In genomic region chr1:207335695-207336363, GRCh38 we compare ENCODE assay signal across 8 cellular contexts. TPM values are rescaled to one million over a fixed set of nuclear protein-coding genes. Genes with fewer than 3 reads are reported as not detected.
DNase-seq lines count a peak whose midpoint lies in the region; ATAC-seq and TF ChIP-seq lines count a peak whose summit lies in the region.

No MANE protein-coding gene starts in this region.

- no peak overlapping the region for H2BK5ac ChIP-seq in H9 (ENCODE audit: insufficient read length, low read length)

- no peak overlapping the region for H3K4ac ChIP-seq in H9 (ENCODE audit: low read depth, low read length)

- CTCF ChIA-PET in PC-3 (lab: Charles Lee) = interaction anchor here (1.2 kb wide), 1 partner anchor 69 kb away, joined by 5 read pairs; no protein-coding TSS in a partner anchor

- H3K4me2 ChIP-seq in PC-3 (ENCODE audit: low read length) (peak overlapping the region; percentile 43; the same call in 1 of the 2 replicates), H9 (ENCODE audit: insufficient read depth, insufficient read length, low read length) (no peak overlapping the region)

- H3K27ac ChIP-seq in right atrium auricular region (peak overlapping the region in 1 of 2 donors; percentile 30), PC-3 (ENCODE audit: low read length) (peak overlapping the region; percentile 74), H9 (ENCODE audit: insufficient read length, low read depth, low read length) (no peak overlapping the region)

- no peak overlapping the region for H3K23ac ChIP-seq in H9 (ENCODE audit: insufficient read length, low read depth, low read length)

- no peaks in the 10 kb centered on the region for H3K4me1 Mint-ChIP-seq in H9

- no peak overlapping the region for H2BK12ac ChIP-seq in H9 (ENCODE audit: insufficient read length, low read depth, low read length)

- DNase-seq in Right ventricle myocardium inferior (ENCODE audit: missing footprints) = no peak
- no peak for DNase-seq in right atrium auricular region (ENCODE audit: low spot score)
- DNase-seq in PC-3 = no peak
- DNase-seq in left ventricle myocardium superior = no peak
- DNase-seq in occipital lobe (lab: John Stamatoyannopoulos, UW) = no peak
- DNase-seq in T1000 (lab: John Stamatoyannopoulos, UW) = no peak
- DNase-seq in H9 = no peak

- H3K27ac Mint-ChIP-seq in H9 = 0 out of 7 replicates have a peak overlapping the region, but pooled peaks of 1 of the 3 experiments have one; percentile 16

- no peaks in the 10 kb centered on the region for H3K9me2 ChIP-seq in PC-3 (replicated peaks; ENCODE audit: low read length)

- no peak overlapping the region for H2BK15ac ChIP-seq in H9 (ENCODE audit: low read depth, low read length)

- no peaks in the 10 kb centered on the region for H3K23me2 ChIP-seq in H9 (ENCODE audit: insufficient read length, low read depth, low read length, poor library complexity, severe bottlenecking)

- H2BK120ac ChIP-seq in H9 (ENCODE audit: low read depth, low read length, poor library complexity, severe bottlenecking) = no peak overlapping the region

- ATAC-seq in Right ventricle myocardium inferior (peak; percentile 56), HG02884 (IDR thresholded peaks at IDR 0.05; ENCODE audit: unreplicated experiment) (peak; percentile 50), PC-3 (0 out of 2 replicates have a peak, but pooled peaks have one; percentile 5), left ventricle myocardium superior (peak; percentile 66)

- H3K4me3 ChIP-seq in right atrium auricular region (no peak overlapping the region), PC-3 (ENCODE audit: low read length) (no peak overlapping the region)

- intact Hi-C loops in Right ventricle myocardium inferior (cut with DNase I) = no loop called here
- intact Hi-C loops in PC-3 (cut with micrococcal nuclease) = loop anchor here (2.0 to 10.0 kb wide), 2 partner anchors 31 to 419 kb away; partner anchors contain the start of gene CD46
- intact Hi-C loops in left ventricle myocardium superior (cut with micrococcal nuclease) = no loop called here

- no peaks in the 10 kb centered on the region for H3K4me1 ChIP-seq in right atrium auricular region
- peaks cover 21% of the 10 kb centered on the region for H3K4me1 ChIP-seq in PC-3 (ENCODE audit: insufficient read depth, low read length)
- no peaks in the 10 kb centered on the region for H3K4me1 ChIP-seq in H9 (ENCODE audit: insufficient read depth, low read length)

- H3K4me3 Mint-ChIP-seq in H9 = no peak overlapping the region

- H2AFZ ChIP-seq in PC-3 (ENCODE audit: low read length) (no peak overlapping the region), H9 (ENCODE audit: low read length) (no peak overlapping the region)

- H4K20me1 ChIP-seq in PC-3 (ENCODE audit: low read length) (no peaks in the 10 kb centered on the region), H9 (ENCODE audit: control insufficient read depth, insufficient read depth, insufficient read length) (no peaks in the 10 kb centered on the region)

- WGBS in H9 (ENCODE audit: extremely low coverage, insufficient read length, low lambda C conversion rate) = no CpG with 5 or more reads among the region's 6 CpGs

- H2AK5ac ChIP-seq in H9 (ENCODE audit: insufficient read length, low read length) = no peak overlapping the region

- no peak overlapping the region for H3K14ac ChIP-seq in H9 (ENCODE audit: insufficient read depth, low read length)

- H3K36me3 ChIP-seq in right atrium auricular region (peaks cover 50% of the 10 kb centered on the region), PC-3 (ENCODE audit: low read depth, low read length) (peaks cover 50% of the 10 kb centered on the region)

- H3K79me1 ChIP-seq in H9 (ENCODE audit: insufficient read depth, low read depth, low read length, poor library complexity, severe bottlenecking) = no peaks in the 10 kb centered on the region

- H3K36me3 Mint-ChIP-seq in H9 (ENCODE audit: insufficient read depth in 1 of 3, low read depth in 3 of 3) = peaks cover 14 to 47% (median 28%) of the 10 kb centered on the region in 3 experiments; a peak in 6 of 7 replicates

- H4K91ac ChIP-seq in H9 (ENCODE audit: insufficient read length, low read depth, low read length) = no peak overlapping the region

- no peak overlapping the region for H3K56ac ChIP-seq in H9 (ENCODE audit: insufficient read length, low read depth, low read length)

- H3K9me3 Mint-ChIP-seq in H9 = no peaks in the 10 kb centered on the region

- H3T11ph ChIP-seq in H9 (ENCODE audit: low read length) = no peak overlapping the region

- no peaks in the 10 kb centered on the region for H3K27me3 ChIP-seq in right atrium auricular region
- H3K27me3 ChIP-seq in PC-3 (ENCODE audit: low read length) = no peaks in the 10 kb centered on the region
- no peaks in the 10 kb centered on the region for H3K27me3 ChIP-seq in H9 (ENCODE audit: insufficient read depth, low read length)

- no peak overlapping the region for H4K8ac ChIP-seq in H9 (replicated peaks; ENCODE audit: insufficient read length, low read depth, low read length)

- H2BK20ac ChIP-seq in H9 (ENCODE audit: low read depth, low read length, poor library complexity, severe bottlenecking) = no peak overlapping the region

- no peak for TF ChIP-seq CTCF in right atrium auricular region (IDR thresholded peaks at IDR 0.05)
- peak; percentile 10; the same call in 1 of the 2 replicates for TF ChIP-seq CTCF in PC-3 (conservative IDR thresholded peaks at IDR 0.05; ENCODE audit: low read depth, low read length)
- TF ChIP-seq CTCF in H9 (conservative IDR thresholded peaks at IDR 0.05) = no peak

- H3F3A ChIP-seq in PC-3 (ENCODE audit: low read length, unreplicated experiment) = no peaks in the 10 kb centered on the region

- no peaks in the 10 kb centered on the region for H3K27me3 Mint-ChIP-seq in H9 (ENCODE audit: low read depth)

- POLR2A ChIA-PET in PC-3 (lab: Charles Lee; ENCODE audit: unreplicated experiment) = interaction anchor here (0.5 to 1.5 kb wide), 2 partner anchors 15 kb away, joined by 6 to 11 read pairs; partner anchors contain the start of gene CD55

- H3K9me3 ChIP-seq in right atrium auricular region (peaks cover 0 to 12% of the 10 kb centered on the region in 2 donors), PC-3 (ENCODE audit: low read length) (no peaks in the 10 kb centered on the region), H9 (ENCODE audit: control insufficient read depth, low read depth, low read length) (no peaks in the 10 kb centered on the region)

- H4K5ac ChIP-seq in H9 (ENCODE audit: insufficient read length, low read depth, low read length) = no peak overlapping the region

- H3K18ac ChIP-seq in H9 (ENCODE audit: insufficient read length, low read depth, low read length) = no peak overlapping the region

- BruUV-seq in PC-3 (replicated peaks; lab: Mats Ljungman, UMichigan) = no TSS peak

- no peaks in the 10 kb centered on the region for H3K79me2 ChIP-seq in PC-3 (ENCODE audit: low read length)
- no peaks in the 10 kb centered on the region for H3K79me2 ChIP-seq in H9 (ENCODE audit: insufficient read depth, low read length)

- no peak overlapping the region for H3K9ac ChIP-seq in PC-3 (ENCODE audit: low read length)
- no peak overlapping the region for H3K9ac ChIP-seq in H9 (ENCODE audit: extremely low read depth, insufficient read length, low read length)

RNA-seq across cellular contexts. Expression of gene CD55, which starts 14.4 kb away (rescaled TPM):
- total RNA-seq in Right ventricle myocardium inferior (68.9 TPM), right atrium auricular region (100 to 1,000 TPM; 109 to 117 TPM), PC-3 (2014; rRNA removed) (101 and 108 TPM in 2 replicates), left ventricle myocardium superior (72.7 TPM), occipital lobe (5.1 TPM), H9 (2021) (17.3 and 18.3 TPM in 2 replicates)

Comparison
In these comparisons a context has a peak if more than half of its experiments do, and no peak if none do; other contexts are left out.
1. ATAC-seq: peak in every context shown above with its lines; median percentile 66 in left ventricle myocardium superior; 56 in Right ventricle myocardium inferior; 50 in HG02884; 5 in PC-3.